Comparison of ENCODE assay signal across 14 cellular contexts in the genomic region with DNA sequence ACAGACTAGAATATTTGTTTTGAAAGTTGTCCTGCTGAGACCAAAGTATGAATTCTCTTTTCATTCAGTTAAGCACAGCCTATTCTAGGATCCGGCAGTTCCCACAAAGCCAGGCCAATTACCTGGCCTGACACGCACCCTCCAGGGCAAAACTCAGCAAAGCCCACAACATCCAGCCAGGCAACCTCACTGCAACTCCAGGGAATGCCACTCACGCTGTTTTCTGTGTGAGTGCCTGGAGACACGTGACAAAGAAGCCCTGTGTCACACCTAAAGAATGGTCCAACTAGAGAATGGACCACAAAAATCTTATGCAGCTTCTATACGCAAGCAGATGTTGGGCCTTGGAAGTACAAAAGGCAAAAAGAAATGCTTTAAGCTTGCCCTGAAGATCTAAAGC. TPM values are rescaled to one million over a fixed set of nuclear protein-coding genes. Genes with fewer than 3 reads are reported as not detected.
DNase-seq lines count a peak whose midpoint lies in the region; ATAC-seq and TF ChIP-seq lines count a peak whose summit lies in the region.
"Had no signal": no experiment of that assay in that cellular context is flagged by ENCODE, and none has a peak within 500 bp of the region (broad histone marks: within the 10 kb centered on the region; RNA-seq: fewer than 3 reads in every experiment).

No MANE protein-coding gene starts in this region.

- POLR2A ChIA-PET in RWPE1 (lab: Yijun Ruan, JAX; ENCODE audit: low non-redundant PET), result no interaction called here

- H3K9ac ChIP-seq in trophoblast cell (ENCODE audit: low read length), result no peak overlapping the region

- H3K27me3 ChIP-seq in trophoblast cell (ENCODE audit: insufficient read depth, low read length) (no peaks in the 10 kb centered on the region), gastrocnemius medialis (no peaks in the 10 kb centered on the region)
- H3K27me3 ChIP-seq: sigmoid colon had no signal

- no peak overlapping the region for H4K8ac ChIP-seq in trophoblast cell (ENCODE audit: low read depth, low read length)

- H3K79me1 ChIP-seq in trophoblast cell (ENCODE audit: low read length), result no peaks in the 10 kb centered on the region

- no CpG with 5 or more reads among the region's 5 CpGs for WGBS in trophoblast cell (ENCODE audit: extremely low coverage, insufficient coverage, insufficient read length)

- TF ChIP-seq CTCF in gastrocnemius medialis (IDR thresholded peaks at IDR 0.05 in 4 of 5, conservative IDR thresholded peaks at IDR 0.05 in 1 of 5) (no peak), RWPE1 (conservative IDR thresholded peaks at IDR 0.05; ENCODE audit: low read depth) (no peak)

- CTCF ChIA-PET in RWPE1 (lab: Yijun Ruan, JAX), result no interaction called here

- H2AFZ ChIP-seq in trophoblast cell (ENCODE audit: insufficient read depth, low read length, poor library complexity), result no peak overlapping the region

- peaks cover 0 to 2% of the 10 kb centered on the region in 2 experiments for H3K4me1 ChIP-seq in trophoblast cell (ENCODE audit: control insufficient read depth in 1 of 2, insufficient read depth in 2 of 2, low read length in 2 of 2)
- no peaks in the 10 kb centered on the region for H3K4me1 ChIP-seq in gastrocnemius medialis
- H3K4me1 ChIP-seq: SJSA1 had no signal

- in situ Hi-C loops in gastrocnemius medialis (cut with MboI; ENCODE audit: low sequenced_read_pairs in 4 of 4), result no loop called here

- H3K4ac ChIP-seq in trophoblast cell (ENCODE audit: low read depth, low read length), result no peak overlapping the region

- no peaks in the 10 kb centered on the region for H3K79me2 ChIP-seq in trophoblast cell (ENCODE audit: control insufficient read depth, insufficient read depth, low read length, poor library complexity)

- H2BK120ac ChIP-seq in trophoblast cell (ENCODE audit: insufficient read depth, low read length, poor library complexity), result no peak overlapping the region

- H3K4me2 ChIP-seq in trophoblast cell (ENCODE audit: low read length), result no peak overlapping the region

- H3K36me3 ChIP-seq in trophoblast cell (ENCODE audit: control insufficient read depth in 1 of 2, insufficient read depth in 2 of 2, low read length in 2 of 2) (no peaks in the 10 kb centered on the region), gastrocnemius medialis (no peaks in the 10 kb centered on the region)
- H3K36me3 ChIP-seq: sigmoid colon, SJSA1 had no signal

- peak; percentile 73 for DNase-seq in ELF-1 (ENCODE audit: low read depth, low spot score)
- peak; percentile 20 for DNase-seq in NCI-H146 treated with DMSO at 0.1 percent for 48 hours (lab: John Stamatoyannopoulos, UW; ENCODE audit: unreplicated experiment)
- peak; percentile 64 for DNase-seq in dedifferentiated amniotic fluid mesenchymal stem cell (ENCODE audit: extremely low spot score)
- peak; percentile 83 to 88 for DNase-seq in trophoblast cell
- DNase-seq in gastrocnemius medialis, result no peak
- DNase-seq in stimulated activated naive CD4-positive, alpha-beta T cell treated with Interleukin-2 at 50 U/mL for 16 hours (lab: John Stamatoyannopoulos, UW), result no peak
- DNase-seq in RWPE1 (ENCODE audit: low spot score), result no peak
- DNase-seq: dermis blood vessel endothelial cell; NCI-H2029; NK-92 treated with Interleukin-12 subunit alpha and Interleukin-12 subunit beta, amount 100 ng/mL, for 24 hours; sigmoid colon; stimulated activated naive CD8-positive, alpha-beta T cell treated with anti-CD3 and anti-CD28 coated beads, Interleukin-15, amount 100 ng/mL, for 72 hours had no signal

- no peak overlapping the region for H3K4me3 ChIP-seq in trophoblast cell (ENCODE audit: low read depth, low read length)
- H3K4me3 ChIP-seq in gastrocnemius medialis, result no peak overlapping the region
- H3K4me3 ChIP-seq: sigmoid colon, SJSA1 had no signal

- H3K18ac ChIP-seq in trophoblast cell (ENCODE audit: low read length), result no peak overlapping the region

- H2BK5ac ChIP-seq in trophoblast cell (ENCODE audit: low read depth, low read length, poor library complexity), result no peak overlapping the region

- no peak overlapping the region for H3K14ac ChIP-seq in trophoblast cell (ENCODE audit: low read length)

- intact Hi-C loops in gastrocnemius medialis (cut with DNase I; ENCODE audit: low total_unique reads), result no loop called here

- no peak overlapping the region for H4K12ac ChIP-seq in trophoblast cell (ENCODE audit: low read depth, low read length)

- H3K27ac ChIP-seq in trophoblast cell (ENCODE audit: low read depth, low read length) (no peak overlapping the region), gastrocnemius medialis (no peak overlapping the region), RWPE1 (no peak overlapping the region)
- H3K27ac ChIP-seq: sigmoid colon, SJSA1 had no signal

- ATAC-seq in gastrocnemius medialis, result no peak
- ATAC-seq: activated naive CD4-positive, alpha-beta T cell treated with anti-CD3 and anti-CD28 coated beads, Interleukin-2, amount 50 U/mL, for 72 hours; stimulated activated naive CD8-positive, alpha-beta T cell treated with anti-CD3 and anti-CD28 coated beads, Interleukin-15, amount 100 ng/mL, for 72 hours had no signal

- TF ChIP-seq POLR2A in gastrocnemius medialis (IDR thresholded peaks at IDR 0.05), result no peak

- H3K9me3 ChIP-seq in trophoblast cell (ENCODE audit: insufficient read depth, low read depth, low read length) (peaks cover 1% of the 10 kb centered on the region), gastrocnemius medialis (no peaks in the 10 kb centered on the region)
- H3K9me3 ChIP-seq: sigmoid colon, SJSA1 had no signal

- no peak overlapping the region for H3K23ac ChIP-seq in trophoblast cell (ENCODE audit: low read length)

- H2AK5ac ChIP-seq in trophoblast cell (ENCODE audit: low read length), result no peak overlapping the region

- H4K91ac ChIP-seq in trophoblast cell (ENCODE audit: low read depth, low read length), result no peak overlapping the region

- no peak overlapping the region for H2BK12ac ChIP-seq in trophoblast cell (ENCODE audit: low read length)

RNA-seq across cellular contexts. Expression of a gene that starts 20.3 kb away (rescaled TPM):
- polyA plus RNA-seq in trophoblast cell (2013), result 11.6 and 13.7 TPM in 2 replicates
- total RNA-seq in gastrocnemius medialis, result 100 to 1,000 TPM in 3 of 4 donors, 10 to 100 TPM in 1; 94.2 to 380 (median 305) TPM

Comparison
In these comparisons a context has a peak if more than half of its experiments do, and no peak if none do; other contexts are left out.
1. DNase-seq: peak in ELF-1 (single experiment), NCI-H146 treated with DMSO at 0.1 percent for 48 hours (single experiment), dedifferentiated amniotic fluid mesenchymal stem cell (single experiment) and trophoblast cell (2 of 2); none in gastrocnemius medialis (0 of 2), stimulated activated naive CD4-positive, alpha-beta T cell treated with Interleukin-2 at 50 U/mL for 16 hours (single experiment) and RWPE1 (single experiment).